In the genomic region with DNA sequence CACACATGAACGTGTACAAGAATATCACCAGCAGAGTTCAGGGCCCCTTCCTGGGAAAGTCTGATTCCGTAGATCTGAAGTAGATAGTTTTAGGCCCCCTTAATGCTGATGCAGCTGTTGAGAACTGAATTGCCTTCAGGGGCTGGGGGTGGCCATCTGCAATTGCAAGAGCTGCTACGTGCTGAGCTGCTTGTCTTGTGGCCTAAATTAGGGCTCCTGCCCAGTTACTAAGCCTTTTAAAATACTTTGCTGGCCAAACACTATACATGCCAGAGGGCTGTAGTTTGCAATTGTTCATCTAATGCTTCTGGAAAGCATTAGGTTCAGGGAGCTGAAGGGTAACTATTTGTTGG, we compare ENCODE assay signal across 21 cellular contexts.
"Had no signal": no experiment of that assay in that cellular context is flagged by ENCODE, and none has a peak within 500 bp of the region (broad histone marks: within the 10 kb centered on the region; RNA-seq: fewer than 3 reads in every experiment).

No MANE protein-coding gene starts in this region.

- DNase-seq: activated CD4-positive, alpha-beta T cell treated with anti-CD3 and anti-CD28 coated beads, Interleukin-2, amount 10 ng/mL, durations not matched to agents 7 days and 5 days; activated CD8-positive, alpha-beta T cell treated with anti-CD3 and anti-CD28 coated beads, Interleukin-2, amount 10 ng/mL, durations not matched to agents 7 days and 5 days; activated naive CD4-positive, alpha-beta T cell treated with anti-CD3 and anti-CD28 coated beads, Interleukin-2, amount 10 ng/mL, durations not matched to agents 7 days and 5 days; activated naive CD8-positive, alpha-beta T cell treated with anti-CD3 and anti-CD28 coated beads, Interleukin-2, amount 50 U/mL, for 24 hours; activated T-cell treated with anti-CD3 and anti-CD28 coated beads, Interleukin-2, amount 50 U/mL, for 24 hours; aorta; effector CD4-positive, alpha-beta T cell; glutamatergic neuron; hippocampal formation; lower lobe of right lung; stimulated activated CD4-positive, alpha-beta T cell treated with anti-CD3 and anti-CD28 coated beads, Interleukin-15, amount 100 ng/mL, for 24 hours; stimulated activated CD4-positive, alpha-beta T cell treated with anti-CD3 and anti-CD28 coated beads, Interleukin-2, amount 100 ng/mL, for 48 hours; stimulated activated naive CD8-positive, alpha-beta T cell treated with anti-CD3 and anti-CD28 coated beads, Interleukin-15, amount 100 ng/mL, for 72 hours; T1000; transverse colon; uterus had no signal

- H3K4me1 Mint-ChIP-seq: activated CD4-positive, alpha-beta T cell treated with anti-CD3 and anti-CD28 coated beads, Interleukin-2, amount 10 ng/mL, durations not matched to agents 7 days and 5 days; activated naive CD4-positive, alpha-beta T cell treated with anti-CD3 and anti-CD28 coated beads, Interleukin-2, amount 10 ng/mL, durations not matched to agents 7 days and 5 days; activated naive CD8-positive, alpha-beta T cell treated with anti-CD3 and anti-CD28 coated beads, Interleukin-2, amount 50 U/mL, for 24 hours; stimulated activated naive CD8-positive, alpha-beta T cell treated with anti-CD3 and anti-CD28 coated beads, Interleukin-15, amount 100 ng/mL, for 72 hours had no signal

- H3K4me1 ChIP-seq: lower lobe of right lung, right atrium auricular region, suprapubic skin, transverse colon, uterus had no signal

- H3K36me3 Mint-ChIP-seq: activated naive CD4-positive, alpha-beta T cell treated with anti-CD3 and anti-CD28 coated beads, Interleukin-2, amount 10 ng/mL, durations not matched to agents 7 days and 5 days had no signal

- H3K9me3 Mint-ChIP-seq: activated CD4-positive, alpha-beta T cell treated with anti-CD3 and anti-CD28 coated beads, Interleukin-2, amount 10 ng/mL, durations not matched to agents 7 days and 5 days; activated naive CD4-positive, alpha-beta T cell treated with anti-CD3 and anti-CD28 coated beads, Interleukin-2, amount 10 ng/mL, durations not matched to agents 7 days and 5 days; activated T-helper 2 cell treated with anti-CD3 and anti-CD28 coated beads, Interferon-gamma antibody, Interleukin-2, Interleukin-4, amounts not matched to agents 10 μg/mL and 5 μg/mL and 100 μg/mL, durations not matched to agents 14 hours and 24 hours and 36 hours; stimulated activated naive CD8-positive, alpha-beta T cell treated with anti-CD3 and anti-CD28 coated beads, Interleukin-15, amount 100 ng/mL, for 72 hours had no signal

- H3K36me3 ChIP-seq: lower lobe of right lung, right atrium auricular region, suprapubic skin, transverse colon, uterus had no signal

- ATAC-seq: activated CD4-positive, CD25-positive, alpha-beta regulatory T cell treated with anti-CD3 and anti-CD28 coated beads, Interleukin-2, amount 50 U/mL, for 24 hours; activated CD8-positive, alpha-beta T cell treated with anti-CD3 and anti-CD28 coated beads, Interleukin-2, amount 10 ng/mL, durations not matched to agents 7 days and 5 days; lower lobe of right lung; stimulated activated naive CD8-positive, alpha-beta T cell treated with anti-CD3 and anti-CD28 coated beads, Interleukin-15, amount 100 ng/mL, for 72 hours had no signal

- H3K4me3 ChIP-seq: lower lobe of right lung, right atrium auricular region, skin epidermis, suprapubic skin, transverse colon, uterus had no signal

- H3K27ac Mint-ChIP-seq: activated CD4-positive, alpha-beta T cell treated with anti-CD3 and anti-CD28 coated beads, Interleukin-2, amount 10 ng/mL, durations not matched to agents 7 days and 5 days; activated CD8-positive, alpha-beta T cell treated with anti-CD3 and anti-CD28 coated beads, Interleukin-2, amount 10 ng/mL, durations not matched to agents 7 days and 5 days; activated naive CD4-positive, alpha-beta T cell treated with anti-CD3 and anti-CD28 coated beads, Interleukin-2, amount 10 ng/mL, durations not matched to agents 7 days and 5 days; activated naive CD8-positive, alpha-beta T cell treated with anti-CD3 and anti-CD28 coated beads, Interleukin-2, amount 50 U/mL, for 24 hours; activated T-cell treated with anti-CD3 and anti-CD28 coated beads, Interleukin-2, amount 50 U/mL, for 24 hours; activated T-helper 2 cell treated with anti-CD3 and anti-CD28 coated beads, Interferon-gamma antibody, Interleukin-2, Interleukin-4, amounts not matched to agents 10 μg/mL and 5 μg/mL and 100 μg/mL, durations not matched to agents 14 hours and 24 hours and 36 hours; stimulated activated naive CD8-positive, alpha-beta T cell treated with anti-CD3 and anti-CD28 coated beads, Interleukin-15, amount 100 ng/mL, for 72 hours had no signal

- H3K27me3 Mint-ChIP-seq: activated naive CD8-positive, alpha-beta T cell treated with anti-CD3 and anti-CD28 coated beads, Interleukin-2, amount 50 U/mL, for 24 hours; activated T-cell treated with anti-CD3 and anti-CD28 coated beads, Interleukin-2, amount 50 U/mL, for 24 hours had no signal

- H3K4me3 Mint-ChIP-seq: activated CD4-positive, alpha-beta T cell treated with anti-CD3 and anti-CD28 coated beads, Interleukin-2, amount 10 ng/mL, durations not matched to agents 7 days and 5 days; activated CD8-positive, alpha-beta T cell treated with anti-CD3 and anti-CD28 coated beads, Interleukin-2, amount 10 ng/mL, durations not matched to agents 7 days and 5 days; activated naive CD4-positive, alpha-beta T cell treated with anti-CD3 and anti-CD28 coated beads, Interleukin-2, amount 10 ng/mL, durations not matched to agents 7 days and 5 days; activated naive CD8-positive, alpha-beta T cell treated with anti-CD3 and anti-CD28 coated beads, Interleukin-2, amount 50 U/mL, for 24 hours; activated T-cell treated with anti-CD3 and anti-CD28 coated beads, Interleukin-2, amount 50 U/mL, for 24 hours; stimulated activated naive CD8-positive, alpha-beta T cell treated with anti-CD3 and anti-CD28 coated beads, Interleukin-15, amount 100 ng/mL, for 72 hours had no signal

- H3K27me3 ChIP-seq: right atrium auricular region, suprapubic skin, transverse colon, uterus had no signal

- H3K9me3 ChIP-seq: transverse colon, uterus had no signal

- H3K27ac ChIP-seq: lower lobe of right lung, right atrium auricular region, skin epidermis, suprapubic skin, transverse colon, uterus had no signal
